22 cellular contexts compared by ENCODE assay signal in the genomic region with DNA sequence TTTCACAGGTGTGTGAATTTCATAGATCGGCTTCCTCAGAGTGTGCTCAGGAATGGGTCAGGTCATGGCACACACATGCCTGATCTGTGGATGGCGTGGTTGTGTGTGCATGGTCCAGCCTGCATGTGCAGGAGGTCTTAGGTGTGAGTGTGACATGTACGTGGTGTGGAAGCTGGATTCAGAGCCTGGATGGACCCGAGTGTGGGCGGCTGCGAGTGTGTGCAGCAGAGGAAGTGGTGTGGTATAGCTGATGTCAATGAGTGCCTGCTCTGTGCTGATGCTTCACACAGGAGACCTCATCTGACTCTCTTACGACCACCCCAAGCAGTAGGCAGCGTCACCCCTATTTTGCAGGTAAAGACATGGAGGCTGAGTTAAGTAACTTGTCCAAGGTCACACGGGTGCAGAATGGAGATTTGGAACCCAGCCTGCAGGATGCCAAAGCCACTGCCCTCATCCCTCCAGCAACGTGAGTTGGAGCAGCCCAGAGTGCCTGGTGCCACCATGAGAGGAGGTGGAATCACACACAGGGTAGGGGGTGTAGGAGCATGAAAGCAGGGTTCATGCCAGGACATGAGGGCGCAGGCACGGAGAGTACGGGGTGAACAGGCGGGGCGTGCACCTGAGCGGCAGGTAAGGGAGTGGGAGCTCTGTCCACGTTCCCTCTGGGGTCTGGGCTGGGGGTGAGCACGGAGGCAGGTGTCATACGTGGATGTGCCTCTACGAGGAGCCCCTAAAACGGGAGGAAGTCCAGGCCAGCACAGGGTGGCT. TPM values are rescaled to one million over a fixed set of nuclear protein-coding genes. Genes with fewer than 3 reads are reported as not detected.
"Had no signal": no experiment of that assay in that cellular context is flagged by ENCODE, and none has a peak within 500 bp of the region (broad histone marks: within the 10 kb centered on the region; RNA-seq: fewer than 3 reads in every experiment).

No MANE protein-coding gene starts in this region.

- ATAC-seq: left colon, mucosa of descending colon had no signal

- H3K4me3 ChIP-seq: heart right ventricle, mucosa of descending colon, right lobe of liver, skin epidermis, transverse colon had no signal

- H3K4me3 Mint-ChIP-seq: activated CD4-positive, alpha-beta T cell treated with anti-CD3 and anti-CD28 coated beads, Interleukin-2, amount 10 ng/mL, durations not matched to agents 7 days and 5 days; brain; dendritic cell treated with granulocyte-macrophage colony-stimulating factor and Interleukin-4, amounts not matched to agents 40 ng/mL and 50 ng/mL, for 4 days; neural crest cell had no signal

- H3K27ac ChIP-seq: heart right ventricle, right lobe of liver, skin epidermis, transverse colon had no signal

- FAIRE-seq: endometrium, urothelium cell line had no signal

- DNase-seq: activated CD4-positive, alpha-beta T cell treated with anti-CD3 and anti-CD28 coated beads, Interleukin-2, amount 10 ng/mL, durations not matched to agents 7 days and 5 days; activated naive CD4-positive, alpha-beta T cell treated with Interleukin-2 at 50 U/mL for 16 hours; anterior cingulate cortex; effector CD4-positive, alpha-beta T cell; foreskin fibroblast; heart right ventricle; islet precursor cell; left colon; mesendoderm; mucosa of descending colon; stimulated activated CD4-positive, alpha-beta T cell treated with anti-CD3 and anti-CD28 coated beads, Interleukin-1b, Interleukin-23, amount 100 ng/mL, for 48 hours; transverse colon had no signal

- H3K36me3 Mint-ChIP-seq: brain had no signal

- H3K27ac Mint-ChIP-seq: activated CD4-positive, alpha-beta T cell treated with anti-CD3 and anti-CD28 coated beads, Interleukin-2, amount 10 ng/mL, durations not matched to agents 7 days and 5 days; brain; dendritic cell treated with granulocyte-macrophage colony-stimulating factor and Interleukin-4, amounts not matched to agents 40 ng/mL and 50 ng/mL, for 4 days had no signal

- H3K9me3 Mint-ChIP-seq: activated CD4-positive, alpha-beta T cell treated with anti-CD3 and anti-CD28 coated beads, Interleukin-2, amount 10 ng/mL, durations not matched to agents 7 days and 5 days; dendritic cell treated with granulocyte-macrophage colony-stimulating factor and Interleukin-4, amounts not matched to agents 40 ng/mL and 50 ng/mL, for 4 days; neural crest cell had no signal

- H3K27me3 Mint-ChIP-seq: activated CD4-positive, alpha-beta T cell treated with anti-CD3 and anti-CD28 coated beads, Interleukin-2, amount 10 ng/mL, durations not matched to agents 7 days and 5 days; dendritic cell treated with granulocyte-macrophage colony-stimulating factor and Interleukin-4, amounts not matched to agents 40 ng/mL and 50 ng/mL, for 4 days had no signal

- H3K27me3 ChIP-seq: right lobe of liver, transverse colon had no signal

- H3K9me3 ChIP-seq: heart right ventricle, mucosa of descending colon, right lobe of liver, transverse colon had no signal

- H3K4me1 ChIP-seq: heart right ventricle, right lobe of liver, transverse colon had no signal

- H3K4me1 Mint-ChIP-seq: brain, neural crest cell had no signal

- H3K36me3 ChIP-seq: heart right ventricle, right lobe of liver, transverse colon had no signal

RNA-seq across cellular contexts. Expression of a gene that starts 24.2 kb away (rescaled TPM):
- total RNA-seq: epithelial cell of proximal tubule, fibroblast of lung, lower leg skin had no signal
- polyA plus RNA-seq: fibroblast of lung, heart right ventricle had no signal
